ENCODE assay signal across 16 cellular contexts in the genomic region with DNA sequence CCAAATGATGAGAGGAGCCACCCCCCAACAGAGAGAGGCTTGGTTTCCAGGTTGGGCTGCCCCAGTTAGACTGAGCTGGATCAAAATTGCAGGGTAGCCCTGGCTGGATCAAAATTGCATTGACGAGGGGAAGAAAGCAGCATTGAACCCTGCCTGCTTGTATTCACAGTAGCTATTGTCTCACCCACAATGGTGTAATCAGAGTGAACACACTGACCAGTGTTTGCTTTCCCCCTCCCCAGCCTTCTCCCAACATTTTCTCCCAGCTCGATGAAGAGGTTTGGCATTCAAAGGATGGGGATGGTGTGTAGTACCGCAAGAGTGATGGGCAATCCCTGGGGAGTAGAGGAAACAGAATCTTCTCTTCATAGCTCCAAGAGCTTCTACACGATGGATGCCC.
"Had no signal": no experiment of that assay in that cellular context is flagged by ENCODE, and none has a peak within 500 bp of the region (broad histone marks: within the 10 kb centered on the region; RNA-seq: fewer than 3 reads in every experiment).

No MANE protein-coding gene starts in this region.

- H3K4me3 Mint-ChIP-seq: activated naive CD8-positive, alpha-beta T cell treated with anti-CD3 and anti-CD28 coated beads, Interleukin-2, amount 10 ng/mL, durations not matched to agents 7 days and 5 days; natural killer cell treated with Interleukin-12 subunit alpha and Interleukin-12 subunit beta and Interleukin-15 and Interleukin-18, amount 100 ng/mL, for 72 hours had no signal

- H3K9me3 Mint-ChIP-seq: activated naive CD8-positive, alpha-beta T cell treated with anti-CD3 and anti-CD28 coated beads, Interleukin-2, amount 10 ng/mL, durations not matched to agents 7 days and 5 days; natural killer cell treated with Interleukin-12 subunit alpha and Interleukin-12 subunit beta and Interleukin-15 and Interleukin-18, amount 100 ng/mL, for 72 hours had no signal

- H3K27me3 ChIP-seq: ascending aorta, gastrocnemius medialis, suprapubic skin had no signal

- H3K36me3 ChIP-seq: ascending aorta, gastrocnemius medialis, suprapubic skin had no signal

- DNase-seq: activated CD4-positive, CD25-positive, alpha-beta regulatory T cell treated with anti-CD3 and anti-CD28 coated beads, Interleukin-2, amount 50 U/mL, for 72 hours; activated naive CD4-positive, alpha-beta T cell; activated naive CD8-positive, alpha-beta T cell treated with anti-CD3 and anti-CD28 coated beads, Interleukin-2, amount 10 ng/mL, durations not matched to agents 7 days and 5 days; activated T-cell treated with anti-CD3 and anti-CD28 coated beads for 4 hours; gastrocnemius medialis; kidney; left ventricle myocardium superior; occipital lobe; stimulated activated CD4-positive, alpha-beta T cell treated with anti-CD3 and anti-CD28 coated beads, Interleukin-4, amount 100 ng/mL, for 4 hours; stimulated activated naive CD4-positive, alpha-beta T cell treated with Interleukin-2 at 50 U/mL for 16 hours had no signal

- H3K9me3 ChIP-seq: ascending aorta, gastrocnemius medialis, suprapubic skin had no signal

- H3K4me3 ChIP-seq: ascending aorta, gastrocnemius medialis, skin epidermis, suprapubic skin had no signal

- H3K27ac Mint-ChIP-seq: activated naive CD8-positive, alpha-beta T cell treated with anti-CD3 and anti-CD28 coated beads, Interleukin-2, amount 10 ng/mL, durations not matched to agents 7 days and 5 days; natural killer cell treated with Interleukin-12 subunit alpha and Interleukin-12 subunit beta and Interleukin-15 and Interleukin-18, amount 100 ng/mL, for 72 hours; progenitor cell of endocrine pancreas had no signal

- H3K4me1 ChIP-seq: ascending aorta, gastrocnemius medialis, suprapubic skin had no signal

- H3K36me3 Mint-ChIP-seq: activated naive CD8-positive, alpha-beta T cell treated with anti-CD3 and anti-CD28 coated beads, Interleukin-2, amount 10 ng/mL, durations not matched to agents 7 days and 5 days; natural killer cell treated with Interleukin-12 subunit alpha and Interleukin-12 subunit beta and Interleukin-15 and Interleukin-18, amount 100 ng/mL, for 72 hours had no signal

- H3K27ac ChIP-seq: ascending aorta, gastrocnemius medialis, skin epidermis, suprapubic skin had no signal

- FAIRE-seq: kidney had no signal

- H3K27me3 Mint-ChIP-seq: activated naive CD8-positive, alpha-beta T cell treated with anti-CD3 and anti-CD28 coated beads, Interleukin-2, amount 10 ng/mL, durations not matched to agents 7 days and 5 days had no signal

- ATAC-seq: gastrocnemius medialis; left ventricle myocardium superior; natural killer cell treated with Interleukin-12 subunit alpha and Interleukin-12 subunit beta and Interleukin-15 and Interleukin-18, amount 100 ng/mL, for 72 hours; right cardiac atrium had no signal
